Comparison of ENCODE assay signal across 1 cellular context in the genomic region with DNA sequence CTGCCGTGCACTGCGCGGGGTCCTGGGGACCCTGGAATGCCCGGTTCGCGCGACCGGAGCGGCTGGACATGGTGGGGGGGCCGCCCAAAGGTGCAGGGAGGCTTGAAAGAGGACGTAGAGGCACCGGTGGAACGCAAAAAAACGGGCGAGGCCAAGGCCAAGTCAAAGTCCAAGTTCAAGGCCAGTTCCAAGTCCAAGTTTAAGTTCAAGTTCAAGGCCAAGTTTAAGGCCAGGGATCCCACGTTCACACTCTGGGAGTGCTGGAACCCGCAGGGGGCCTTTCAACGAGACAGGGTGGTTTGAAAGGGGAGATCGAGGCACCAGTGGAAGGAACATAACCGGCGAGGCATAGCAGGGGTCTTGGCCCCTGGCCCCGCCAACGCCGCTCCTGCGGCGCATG.
TF ChIP-seq lines count a peak whose summit lies in the region.

No MANE protein-coding gene starts in this region.

TF ChIP-seq in HepG2, 621 proteins besides CTCF, POLR2A, EP300 and RAD21:
- TF ChIP-seq ZNF891 (CRISPR knock-in tag; IDR thresholded peaks at IDR 0.05) (no peak), RARA (CRISPR knock-in tag; IDR thresholded peaks at IDR 0.05) (peak; percentile 53; the same call in 1 of the 2 replicates), FLYWCH1 (CRISPR knock-in tag; IDR thresholded peaks at IDR 0.05) (no peak), MBNL3 (CRISPR knock-in tag; conservative IDR thresholded peaks at IDR 0.05) (no peak), ZNF558 (CRISPR knock-in tag; IDR thresholded peaks at IDR 0.05; ENCODE audit: borderline replicate concordance) (no peak), CAMTA2 (CRISPR knock-in tag; IDR thresholded peaks at IDR 0.05; ENCODE audit: borderline replicate concordance) (no peak), LCORL (IDR thresholded peaks at IDR 0.05) (no peak), LCORL (CRISPR knock-in tag; IDR thresholded peaks at IDR 0.05) (no peak), KDM5A (IDR thresholded peaks at IDR 0.05; ENCODE audit: borderline replicate concordance, low read length) (no peak), ZNF382 (CRISPR knock-in tag; IDR thresholded peaks at IDR 0.05; ENCODE audit: borderline replicate concordance) (no peak), PRMT3 (CRISPR knock-in tag; IDR thresholded peaks at IDR 0.05; ENCODE audit: borderline replicate concordance, low read depth) (no peak), RXRA (CRISPR knock-in tag; IDR thresholded peaks at IDR 0.05) (0 out of 2 replicates have a peak, but pooled peaks have one; percentile 32), ZNF207 (IDR thresholded peaks at IDR 0.05; ENCODE audit: borderline replicate concordance) (no peak), ZNF747 (CRISPR knock-in tag; IDR thresholded peaks at IDR 0.05; ENCODE audit: borderline replicate concordance) (no peak), NCOR1 (IDR thresholded peaks at IDR 0.05; ENCODE audit: borderline replicate concordance, low read length) (peak; percentile 83; the same call in 1 of the 2 replicates), TBL1XR1 (IDR thresholded peaks at IDR 0.05; ENCODE audit: borderline replicate concordance, low read length, partially characterized antibody) (peak; percentile 97), NFE2L2 (IDR thresholded peaks at IDR 0.05; ENCODE audit: low read length) (no peak), MAZ (IDR thresholded peaks at IDR 0.05; ENCODE audit: borderline replicate concordance, low read depth, low read length) (no peak), MAZ (CRISPR knock-in tag; IDR thresholded peaks at IDR 0.05; ENCODE audit: low read depth) (no peak), GFI1 (CRISPR knock-in tag; IDR thresholded peaks at IDR 0.05; ENCODE audit: borderline replicate concordance) (no peak), ZNF337 (CRISPR knock-in tag; IDR thresholded peaks at IDR 0.05; ENCODE audit: borderline replicate concordance, low read depth) (no peak), ZBTB21 (CRISPR knock-in tag; IDR thresholded peaks at IDR 0.05) (no peak), SP5 (CRISPR knock-in tag; IDR thresholded peaks at IDR 0.05; ENCODE audit: borderline replicate concordance, low read depth) (no peak), KDM6A (CRISPR knock-in tag; IDR thresholded peaks at IDR 0.05; ENCODE audit: low read depth) (no peak), CBFB (CRISPR knock-in tag; IDR thresholded peaks at IDR 0.05) (no peak), ZNF674 (CRISPR knock-in tag; IDR thresholded peaks at IDR 0.05; ENCODE audit: low read depth) (no peak), ZNF326 (CRISPR knock-in tag; IDR thresholded peaks at IDR 0.05; ENCODE audit: borderline replicate concordance) (no peak), ZC3H4 (CRISPR knock-in tag; IDR thresholded peaks at IDR 0.05; ENCODE audit: borderline replicate concordance) (no peak), NFYB (CRISPR knock-in tag; IDR thresholded peaks at IDR 0.05) (no peak), ZNF709 (CRISPR knock-in tag; IDR thresholded peaks at IDR 0.05) (no peak), RELA (CRISPR knock-in tag; IDR thresholded peaks at IDR 0.05) (no peak), SKI (IDR thresholded peaks at IDR 0.05; ENCODE audit: partially characterized antibody) (peak; percentile 87), HNF4A (CRISPR knock-in tag; IDR thresholded peaks at IDR 0.05) (peak; percentile 32; the same call in 1 of the 2 replicates), ZNF7 (CRISPR knock-in tag; IDR thresholded peaks at IDR 0.05) (no peak)
- TF ChIP-seq, protein P1, sequence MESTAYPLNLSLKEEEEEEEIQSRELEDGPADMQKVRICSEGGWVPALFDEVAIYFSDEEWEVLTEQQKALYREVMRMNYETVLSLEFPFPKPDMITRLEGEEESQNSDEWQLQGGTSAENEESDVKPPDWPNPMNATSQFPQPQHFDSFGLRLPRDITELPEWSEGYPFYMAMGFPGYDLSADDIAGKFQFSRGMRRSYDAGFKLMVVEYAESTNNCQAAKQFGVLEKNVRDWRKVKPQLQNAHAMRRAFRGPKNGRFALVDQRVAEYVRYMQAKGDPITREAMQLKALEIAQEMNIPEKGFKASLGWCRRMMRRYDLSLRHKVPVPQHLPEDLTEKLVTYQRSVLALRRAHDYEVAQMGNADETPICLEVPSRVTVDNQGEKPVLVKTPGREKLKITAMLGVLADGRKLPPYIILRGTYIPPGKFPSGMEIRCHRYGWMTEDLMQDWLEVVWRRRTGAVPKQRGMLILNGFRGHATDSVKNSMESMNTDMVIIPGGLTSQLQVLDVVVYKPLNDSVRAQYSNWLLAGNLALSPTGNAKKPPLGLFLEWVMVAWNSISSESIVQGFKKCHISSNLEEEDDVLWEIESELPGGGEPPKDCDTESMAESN (CRISPR knock-in tag; conservative IDR thresholded peaks at IDR 0.05), result no peak
- TF ChIP-seq, protein P2, sequence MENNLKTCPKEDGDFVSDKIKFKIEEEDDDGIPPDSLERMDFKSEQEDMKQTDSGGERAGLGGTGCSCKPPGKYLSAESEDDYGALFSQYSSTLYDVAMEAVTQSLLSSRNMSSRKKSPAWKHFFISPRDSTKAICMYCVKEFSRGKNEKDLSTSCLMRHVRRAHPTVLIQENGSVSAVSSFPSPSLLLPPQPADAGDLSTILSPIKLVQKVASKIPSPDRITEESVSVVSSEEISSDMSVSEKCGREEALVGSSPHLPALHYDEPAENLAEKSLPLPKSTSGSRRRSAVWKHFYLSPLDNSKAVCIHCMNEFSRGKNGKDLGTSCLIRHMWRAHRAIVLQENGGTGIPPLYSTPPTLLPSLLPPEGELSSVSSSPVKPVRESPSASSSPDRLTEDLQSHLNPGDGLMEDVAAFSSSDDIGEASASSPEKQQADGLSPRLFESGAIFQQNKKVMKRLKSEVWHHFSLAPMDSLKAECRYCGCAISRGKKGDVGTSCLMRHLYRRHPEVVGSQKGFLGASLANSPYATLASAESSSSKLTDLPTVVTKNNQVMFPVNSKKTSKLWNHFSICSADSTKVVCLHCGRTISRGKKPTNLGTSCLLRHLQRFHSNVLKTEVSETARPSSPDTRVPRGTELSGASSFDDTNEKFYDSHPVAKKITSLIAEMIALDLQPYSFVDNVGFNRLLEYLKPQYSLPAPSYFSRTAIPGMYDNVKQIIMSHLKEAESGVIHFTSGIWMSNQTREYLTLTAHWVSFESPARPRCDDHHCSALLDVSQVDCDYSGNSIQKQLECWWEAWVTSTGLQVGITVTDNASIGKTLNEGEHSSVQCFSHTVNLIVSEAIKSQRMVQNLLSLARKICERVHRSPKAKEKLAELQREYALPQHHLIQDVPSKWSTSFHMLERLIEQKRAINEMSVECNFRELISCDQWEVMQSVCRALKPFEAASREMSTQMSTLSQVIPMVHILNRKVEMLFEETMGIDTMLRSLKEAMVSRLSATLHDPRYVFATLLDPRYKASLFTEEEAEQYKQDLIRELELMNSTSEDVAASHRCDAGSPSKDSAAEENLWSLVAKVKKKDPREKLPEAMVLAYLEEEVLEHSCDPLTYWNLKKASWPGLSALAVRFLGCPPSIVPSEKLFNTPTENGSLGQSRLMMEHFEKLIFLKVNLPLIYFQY (CRISPR knock-in tag; IDR thresholded peaks at IDR 0.05; ENCODE audit: borderline replicate concordance), result no peak
- TF ChIP-seq, protein P3, sequence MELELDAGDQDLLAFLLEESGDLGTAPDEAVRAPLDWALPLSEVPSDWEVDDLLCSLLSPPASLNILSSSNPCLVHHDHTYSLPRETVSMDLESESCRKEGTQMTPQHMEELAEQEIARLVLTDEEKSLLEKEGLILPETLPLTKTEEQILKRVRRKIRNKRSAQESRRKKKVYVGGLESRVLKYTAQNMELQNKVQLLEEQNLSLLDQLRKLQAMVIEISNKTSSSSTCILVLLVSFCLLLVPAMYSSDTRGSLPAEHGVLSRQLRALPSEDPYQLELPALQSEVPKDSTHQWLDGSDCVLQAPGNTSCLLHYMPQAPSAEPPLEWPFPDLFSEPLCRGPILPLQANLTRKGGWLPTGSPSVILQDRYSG (CRISPR knock-in tag; IDR thresholded peaks at IDR 0.05), result no peak
- TF ChIP-seq, protein P4, sequence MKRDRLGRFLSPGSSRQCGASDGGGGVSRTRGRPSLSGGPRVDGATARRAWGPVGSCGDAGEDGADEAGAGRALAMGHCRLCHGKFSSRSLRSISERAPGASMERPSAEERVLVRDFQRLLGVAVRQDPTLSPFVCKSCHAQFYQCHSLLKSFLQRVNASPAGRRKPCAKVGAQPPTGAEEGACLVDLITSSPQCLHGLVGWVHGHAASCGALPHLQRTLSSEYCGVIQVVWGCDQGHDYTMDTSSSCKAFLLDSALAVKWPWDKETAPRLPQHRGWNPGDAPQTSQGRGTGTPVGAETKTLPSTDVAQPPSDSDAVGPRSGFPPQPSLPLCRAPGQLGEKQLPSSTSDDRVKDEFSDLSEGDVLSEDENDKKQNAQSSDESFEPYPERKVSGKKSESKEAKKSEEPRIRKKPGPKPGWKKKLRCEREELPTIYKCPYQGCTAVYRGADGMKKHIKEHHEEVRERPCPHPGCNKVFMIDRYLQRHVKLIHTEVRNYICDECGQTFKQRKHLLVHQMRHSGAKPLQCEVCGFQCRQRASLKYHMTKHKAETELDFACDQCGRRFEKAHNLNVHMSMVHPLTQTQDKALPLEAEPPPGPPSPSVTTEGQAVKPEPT (CRISPR knock-in tag; IDR thresholded peaks at IDR 0.05; ENCODE audit: low read depth), result no peak
- TF ChIP-seq, protein P5, sequence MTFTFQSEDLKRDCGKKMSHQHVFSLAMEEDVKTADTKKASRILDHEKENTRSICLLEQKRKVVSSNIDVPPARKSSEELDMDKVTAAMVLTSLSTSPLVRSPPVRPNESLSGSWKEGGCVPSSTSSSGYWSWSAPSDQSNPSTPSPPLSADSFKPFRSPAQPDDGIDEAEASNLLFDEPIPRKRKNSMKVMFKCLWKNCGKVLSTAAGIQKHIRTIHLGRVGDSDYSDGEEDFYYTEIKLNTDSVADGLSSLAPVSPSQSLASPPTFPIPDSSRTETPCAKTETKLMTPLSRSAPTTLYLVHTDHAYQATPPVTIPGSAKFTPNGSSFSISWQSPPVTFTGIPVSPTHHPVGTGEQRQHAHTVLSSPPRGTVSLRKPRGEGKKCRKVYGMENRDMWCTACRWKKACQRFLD (CRISPR knock-in tag; IDR thresholded peaks at IDR 0.05; ENCODE audit: borderline replicate concordance), result no peak
- TF ChIP-seq, protein P6, sequence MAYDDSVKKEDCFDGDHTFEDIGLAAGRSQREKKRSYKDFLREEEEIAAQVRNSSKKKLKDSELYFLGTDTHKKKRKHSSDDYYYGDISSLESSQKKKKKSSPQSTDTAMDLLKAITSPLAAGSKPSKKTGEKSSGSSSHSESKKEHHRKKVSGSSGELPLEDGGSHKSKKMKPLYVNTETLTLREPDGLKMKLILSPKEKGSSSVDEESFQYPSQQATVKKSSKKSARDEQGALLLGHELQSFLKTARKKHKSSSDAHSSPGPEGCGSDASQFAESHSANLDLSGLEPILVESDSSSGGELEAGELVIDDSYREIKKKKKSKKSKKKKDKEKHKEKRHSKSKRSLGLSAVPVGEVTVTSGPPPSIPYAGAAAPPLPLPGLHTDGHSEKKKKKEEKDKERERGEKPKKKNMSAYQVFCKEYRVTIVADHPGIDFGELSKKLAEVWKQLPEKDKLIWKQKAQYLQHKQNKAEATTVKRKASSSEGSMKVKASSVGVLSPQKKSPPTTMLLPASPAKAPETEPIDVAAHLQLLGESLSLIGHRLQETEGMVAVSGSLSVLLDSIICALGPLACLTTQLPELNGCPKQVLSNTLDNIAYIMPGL (CRISPR knock-in tag; IDR thresholded peaks at IDR 0.05; ENCODE audit: borderline replicate concordance in 1 of 2, low read depth in 1 of 2), result no peak
- TF ChIP-seq, protein P7, sequence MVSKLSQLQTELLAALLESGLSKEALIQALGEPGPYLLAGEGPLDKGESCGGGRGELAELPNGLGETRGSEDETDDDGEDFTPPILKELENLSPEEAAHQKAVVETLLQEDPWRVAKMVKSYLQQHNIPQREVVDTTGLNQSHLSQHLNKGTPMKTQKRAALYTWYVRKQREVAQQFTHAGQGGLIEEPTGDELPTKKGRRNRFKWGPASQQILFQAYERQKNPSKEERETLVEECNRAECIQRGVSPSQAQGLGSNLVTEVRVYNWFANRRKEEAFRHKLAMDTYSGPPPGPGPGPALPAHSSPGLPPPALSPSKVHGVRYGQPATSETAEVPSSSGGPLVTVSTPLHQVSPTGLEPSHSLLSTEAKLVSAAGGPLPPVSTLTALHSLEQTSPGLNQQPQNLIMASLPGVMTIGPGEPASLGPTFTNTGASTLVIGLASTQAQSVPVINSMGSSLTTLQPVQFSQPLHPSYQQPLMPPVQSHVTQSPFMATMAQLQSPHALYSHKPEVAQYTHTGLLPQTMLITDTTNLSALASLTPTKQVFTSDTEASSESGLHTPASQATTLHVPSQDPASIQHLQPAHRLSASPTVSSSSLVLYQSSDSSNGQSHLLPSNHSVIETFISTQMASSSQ (IDR thresholded peaks at IDR 0.05; ENCODE audit: low read depth), result no peak
- TF ChIP-seq, protein P7 (CRISPR knock-in tag; IDR thresholded peaks at IDR 0.05; ENCODE audit: borderline replicate concordance), result no peak
- TF ChIP-seq, protein P8, sequence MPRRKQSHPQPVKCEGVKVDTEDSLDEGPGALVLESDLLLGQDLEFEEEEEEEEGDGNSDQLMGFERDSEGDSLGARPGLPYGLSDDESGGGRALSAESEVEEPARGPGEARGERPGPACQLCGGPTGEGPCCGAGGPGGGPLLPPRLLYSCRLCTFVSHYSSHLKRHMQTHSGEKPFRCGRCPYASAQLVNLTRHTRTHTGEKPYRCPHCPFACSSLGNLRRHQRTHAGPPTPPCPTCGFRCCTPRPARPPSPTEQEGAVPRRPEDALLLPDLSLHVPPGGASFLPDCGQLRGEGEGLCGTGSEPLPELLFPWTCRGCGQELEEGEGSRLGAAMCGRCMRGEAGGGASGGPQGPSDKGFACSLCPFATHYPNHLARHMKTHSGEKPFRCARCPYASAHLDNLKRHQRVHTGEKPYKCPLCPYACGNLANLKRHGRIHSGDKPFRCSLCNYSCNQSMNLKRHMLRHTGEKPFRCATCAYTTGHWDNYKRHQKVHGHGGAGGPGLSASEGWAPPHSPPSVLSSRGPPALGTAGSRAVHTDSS (CRISPR knock-in tag; conservative IDR thresholded peaks at IDR 0.05), result no peak
